In genomic region chr14:67579040-67579439, GRCh38 we compare ENCODE assay signal across 13 cellular contexts. TPM values are rescaled to one million over a fixed set of nuclear protein-coding genes. Genes with fewer than 3 reads are reported as not detected.
A peak's percentile ranks its signal among the peaks of the same experiment; 100 is the strongest.
DNase-seq lines count a peak whose midpoint lies in the region; ATAC-seq, FAIRE-seq and TF ChIP-seq lines count a peak whose summit lies in the region.
"Had no signal": no experiment of that assay in that cellular context is flagged by ENCODE, and none has a peak within 500 bp of the region (broad histone marks: within the 10 kb centered on the region; RNA-seq: fewer than 3 reads in every experiment).

No MANE protein-coding gene starts in this region.

- ATAC-seq in RWPE2 (ENCODE audit: low read depth) (no peak), sciatic nerve (no peak)
- ATAC-seq: A549 had no signal

- no peaks in the 10 kb centered on the region for H3K9me3 ChIP-seq in RWPE2 (ENCODE audit: severe bottlenecking)
- H3K9me3 ChIP-seq: A549; BLaER1 treated with 17β-estradiol and CSF1 and Interleukin-3, amounts not matched to agents 10 nM and 100 nM had no signal

- peak; percentile 55 for FAIRE-seq in urothelium cell line (lab: Jason Lieb, UNC)
- FAIRE-seq: A549 had no signal

- DNase-seq in RWPE2 (ENCODE audit: low spot score), result peak; percentile 62
- peak; percentile 35 for DNase-seq in islet precursor cell
- peak; percentile 28 for DNase-seq in sciatic nerve (ENCODE audit: low spot score)
- DNase-seq in urothelium cell line (ENCODE audit: low spot score), result no peak
- no peak for DNase-seq in ACHN
- no peak for DNase-seq in AML-193 (lab: John Stamatoyannopoulos, UW)
- DNase-seq: CD4-positive, CD25-positive, alpha-beta regulatory T cell; DMS53; GF-D8; HCEC 1CT; HFFc6 had no signal

- no peaks in the 10 kb centered on the region for H3K4me1 ChIP-seq in RWPE2 (ENCODE audit: insufficient read depth, poor library complexity, severe bottlenecking)
- H3K4me1 ChIP-seq: A549 had no signal

- no peaks in the 10 kb centered on the region; the same call in 1 of the 2 replicates for H3K36me3 ChIP-seq in RWPE2 (ENCODE audit: low read depth)
- H3K36me3 ChIP-seq: BLaER1 treated with 17β-estradiol and CSF1 and Interleukin-3, amounts not matched to agents 10 nM and 100 nM had no signal

- no peak for TF ChIP-seq CTCF in RWPE2 (IDR thresholded peaks at IDR 0.05; ENCODE audit: poor library complexity, severe bottlenecking)

- H3K27ac ChIP-seq in RWPE2 (ENCODE audit: poor library complexity, severe bottlenecking), result no peak overlapping the region
- H3K27ac ChIP-seq: A549; BLaER1 treated with 17β-estradiol and CSF1 and Interleukin-3, amounts not matched to agents 10 nM and 100 nM had no signal

- H3K27me3 ChIP-seq in RWPE2 (ENCODE audit: insufficient read depth, poor library complexity, severe bottlenecking), result no peaks in the 10 kb centered on the region
- H3K27me3 ChIP-seq: BLaER1 treated with 17β-estradiol and CSF1 and Interleukin-3, amounts not matched to agents 10 nM and 100 nM had no signal

- intact Hi-C loops in sciatic nerve (cut with DNase I), result no loop called here

- H3K4me3 ChIP-seq in RWPE2 (ENCODE audit: severe bottlenecking), result no peak overlapping the region
- H3K4me3 ChIP-seq: A549; BLaER1 treated with 17β-estradiol and CSF1 and Interleukin-3, amounts not matched to agents 10 nM and 100 nM had no signal

- in situ Hi-C loops in ACHN (cut with HindIII; ENCODE audit: low pct_ligation_motif_present, low pct_unique_long_range_greater_than_20kb, low sequenced_read_pairs), result no loop called here

RNA-seq across cellular contexts. Expression of gene PIGH, which starts 21.0 kb away (rescaled TPM):
- total RNA-seq in sciatic nerve, result 21.6 TPM

RNA-seq across cellular contexts. Expression of gene ARG2, which starts 40.7 kb away (rescaled TPM):
- total RNA-seq in sciatic nerve, result 2.8 TPM

RNA-seq across cellular contexts. Expression of gene PLEKHH1, which starts 46.0 kb away (rescaled TPM):
- total RNA-seq in sciatic nerve, result 6.1 TPM

Comparison
In these comparisons a context has a peak if more than half of its experiments do, and no peak if none do; other contexts are left out.
1. DNase-seq: peak in RWPE2 (single experiment), islet precursor cell (single experiment) and sciatic nerve (single experiment); none in urothelium cell line (single experiment), ACHN (single experiment) and AML-193 (0 of 2).